In genomic region chr12:53427905-53428594, GRCh38 we compare ENCODE assay signal across 1 cellular context.
TF ChIP-seq lines count a peak whose summit lies in the region.

No MANE protein-coding gene starts in this region.

TF ChIP-seq in GM23338, 12 proteins besides CTCF, POLR2A, EP300 and RAD21:
- no peak for TF ChIP-seq CREB1 (CRISPR knock-in tag; IDR thresholded peaks at IDR 0.05; ENCODE audit: low read depth)
- TF ChIP-seq ZNF331 (CRISPR knock-in tag; IDR thresholded peaks at IDR 0.05; ENCODE audit: low read depth), result no peak
- no peak for TF ChIP-seq REST (IDR thresholded peaks at IDR 0.05; ENCODE audit: unreplicated experiment)
- no peak for TF ChIP-seq STAT1 (IDR thresholded peaks at IDR 0.05; ENCODE audit: unreplicated experiment)
- no peak for TF ChIP-seq ZNF462 (CRISPR knock-in tag; IDR thresholded peaks at IDR 0.05)
- TF ChIP-seq POLR2AphosphoS5 (IDR thresholded peaks at IDR 0.05; ENCODE audit: low read depth), result no peak
- TF ChIP-seq EZH2 (IDR thresholded peaks at IDR 0.05; ENCODE audit: low read depth, unreplicated experiment), result no peak
- TF ChIP-seq EZH2phosphoT487 (IDR thresholded peaks at IDR 0.05; ENCODE audit: unreplicated experiment), result no peak
- TF ChIP-seq NANOG (IDR thresholded peaks at IDR 0.05; ENCODE audit: borderline replicate concordance), result no peak
- TF ChIP-seq, protein P1, sequence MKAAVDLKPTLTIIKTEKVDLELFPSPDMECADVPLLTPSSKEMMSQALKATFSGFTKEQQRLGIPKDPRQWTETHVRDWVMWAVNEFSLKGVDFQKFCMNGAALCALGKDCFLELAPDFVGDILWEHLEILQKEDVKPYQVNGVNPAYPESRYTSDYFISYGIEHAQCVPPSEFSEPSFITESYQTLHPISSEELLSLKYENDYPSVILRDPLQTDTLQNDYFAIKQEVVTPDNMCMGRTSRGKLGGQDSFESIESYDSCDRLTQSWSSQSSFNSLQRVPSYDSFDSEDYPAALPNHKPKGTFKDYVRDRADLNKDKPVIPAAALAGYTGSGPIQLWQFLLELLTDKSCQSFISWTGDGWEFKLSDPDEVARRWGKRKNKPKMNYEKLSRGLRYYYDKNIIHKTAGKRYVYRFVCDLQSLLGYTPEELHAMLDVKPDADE (IDR thresholded peaks at IDR 0.05), result no peak
- TF ChIP-seq JUNB (IDR thresholded peaks at IDR 0.05; ENCODE audit: unreplicated experiment), result no peak
